In genomic region chr2:11829947-11830707, GRCh38 we compare ENCODE assay signal across 1 cellular context.
TF ChIP-seq lines count a peak whose summit lies in the region.

No MANE protein-coding gene starts in this region.

TF ChIP-seq in K562, 482 proteins besides CTCF, POLR2A, EP300 and RAD21 (continued from another document and continues in another):
- TF ChIP-seq HSF4 (CRISPR knock-in tag; IDR thresholded peaks at IDR 0.05; ENCODE audit: borderline replicate concordance) = no peak
- TF ChIP-seq RBM14 (IDR thresholded peaks at IDR 0.05; ENCODE audit: borderline replicate concordance, insufficient read depth, low read depth, low read length) = no peak
- TF ChIP-seq CEBPZ (IDR thresholded peaks at IDR 0.05; ENCODE audit: borderline replicate concordance, low read depth, low read length) = no peak
- no peak for TF ChIP-seq MAX (CRISPR knock-in tag; IDR thresholded peaks at IDR 0.05)
- peak; percentile 37 for TF ChIP-seq HDAC3 (IDR thresholded peaks at IDR 0.05; ENCODE audit: borderline replicate concordance, partially characterized antibody)
- no peak for TF ChIP-seq ZNF695 (CRISPR knock-in tag; IDR thresholded peaks at IDR 0.05)
- TF ChIP-seq ZNF75A (CRISPR knock-in tag; IDR thresholded peaks at IDR 0.05) = 0 out of 2 replicates have a peak, but pooled peaks have one; percentile 48
- TF ChIP-seq GABPA (tag; conservative IDR thresholded peaks at IDR 0.05; ENCODE audit: low read depth) = peak; percentile 71
- TF ChIP-seq DIDO1 (tag; IDR thresholded peaks at IDR 0.05; ENCODE audit: low read depth) = no peak
- no peak for TF ChIP-seq CREB5 (CRISPR knock-in tag; IDR thresholded peaks at IDR 0.05)
- TF ChIP-seq ZNF717 (CRISPR knock-in tag; IDR thresholded peaks at IDR 0.05) = no peak
- no peak for TF ChIP-seq BRF1 (IDR thresholded peaks at IDR 0.05; ENCODE audit: borderline replicate concordance, extremely low read depth, insufficient read length)
- peak; percentile 65 for TF ChIP-seq TRIM28 (IDR thresholded peaks at IDR 0.05)
- TF ChIP-seq PCBP2 (IDR thresholded peaks at IDR 0.05; ENCODE audit: low read depth, low read length, poor library complexity, severe bottlenecking) = no peak
- peak; percentile 32; the same call in 1 of the 2 replicates for TF ChIP-seq TARDBP (IDR thresholded peaks at IDR 0.05)
- no peak for TF ChIP-seq ZNF124 (CRISPR knock-in tag; IDR thresholded peaks at IDR 0.05)
- TF ChIP-seq, protein P1, sequence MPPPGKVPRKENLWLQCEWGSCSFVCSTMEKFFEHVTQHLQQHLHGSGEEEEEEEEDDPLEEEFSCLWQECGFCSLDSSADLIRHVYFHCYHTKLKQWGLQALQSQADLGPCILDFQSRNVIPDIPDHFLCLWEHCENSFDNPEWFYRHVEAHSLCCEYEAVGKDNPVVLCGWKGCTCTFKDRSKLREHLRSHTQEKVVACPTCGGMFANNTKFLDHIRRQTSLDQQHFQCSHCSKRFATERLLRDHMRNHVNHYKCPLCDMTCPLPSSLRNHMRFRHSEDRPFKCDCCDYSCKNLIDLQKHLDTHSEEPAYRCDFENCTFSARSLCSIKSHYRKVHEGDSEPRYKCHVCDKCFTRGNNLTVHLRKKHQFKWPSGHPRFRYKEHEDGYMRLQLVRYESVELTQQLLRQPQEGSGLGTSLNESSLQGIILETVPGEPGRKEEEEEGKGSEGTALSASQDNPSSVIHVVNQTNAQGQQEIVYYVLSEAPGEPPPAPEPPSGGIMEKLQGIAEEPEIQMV (tag; conservative IDR thresholded peaks at IDR 0.05; ENCODE audit: low read depth) = no peak
- TF ChIP-seq MAZ (CRISPR knock-in tag; conservative IDR thresholded peaks at IDR 0.05 in 1 of 2, IDR thresholded peaks at IDR 0.05 in 1 of 2) = peak; percentile 52 to 59; a peak in 1 of 4 replicates
- peak; percentile 46; the same call in 1 of the 2 replicates for TF ChIP-seq POLR2AphosphoS5 (IDR thresholded peaks at IDR 0.05; ENCODE audit: control insufficient read depth, insufficient read depth, low read depth, low read length)
- TF ChIP-seq ATF7 (IDR thresholded peaks at IDR 0.05) = peak; percentile 84
- TF ChIP-seq MAFG (tag; conservative IDR thresholded peaks at IDR 0.05) = no peak
- no peak for TF ChIP-seq ZNF174 (CRISPR knock-in tag; IDR thresholded peaks at IDR 0.05)
- peak in 1 of 2 experiments; percentile 53; a peak in 1 of 4 replicates for TF ChIP-seq ETV6 (IDR thresholded peaks at IDR 0.05; ENCODE audit: borderline replicate concordance in 1 of 2, low read depth in 2 of 2, low read length in 1 of 2)
- no peak for TF ChIP-seq ETV6 (CRISPR knock-in tag; IDR thresholded peaks at IDR 0.05; ENCODE audit: borderline replicate concordance)
- TF ChIP-seq, protein P2, sequence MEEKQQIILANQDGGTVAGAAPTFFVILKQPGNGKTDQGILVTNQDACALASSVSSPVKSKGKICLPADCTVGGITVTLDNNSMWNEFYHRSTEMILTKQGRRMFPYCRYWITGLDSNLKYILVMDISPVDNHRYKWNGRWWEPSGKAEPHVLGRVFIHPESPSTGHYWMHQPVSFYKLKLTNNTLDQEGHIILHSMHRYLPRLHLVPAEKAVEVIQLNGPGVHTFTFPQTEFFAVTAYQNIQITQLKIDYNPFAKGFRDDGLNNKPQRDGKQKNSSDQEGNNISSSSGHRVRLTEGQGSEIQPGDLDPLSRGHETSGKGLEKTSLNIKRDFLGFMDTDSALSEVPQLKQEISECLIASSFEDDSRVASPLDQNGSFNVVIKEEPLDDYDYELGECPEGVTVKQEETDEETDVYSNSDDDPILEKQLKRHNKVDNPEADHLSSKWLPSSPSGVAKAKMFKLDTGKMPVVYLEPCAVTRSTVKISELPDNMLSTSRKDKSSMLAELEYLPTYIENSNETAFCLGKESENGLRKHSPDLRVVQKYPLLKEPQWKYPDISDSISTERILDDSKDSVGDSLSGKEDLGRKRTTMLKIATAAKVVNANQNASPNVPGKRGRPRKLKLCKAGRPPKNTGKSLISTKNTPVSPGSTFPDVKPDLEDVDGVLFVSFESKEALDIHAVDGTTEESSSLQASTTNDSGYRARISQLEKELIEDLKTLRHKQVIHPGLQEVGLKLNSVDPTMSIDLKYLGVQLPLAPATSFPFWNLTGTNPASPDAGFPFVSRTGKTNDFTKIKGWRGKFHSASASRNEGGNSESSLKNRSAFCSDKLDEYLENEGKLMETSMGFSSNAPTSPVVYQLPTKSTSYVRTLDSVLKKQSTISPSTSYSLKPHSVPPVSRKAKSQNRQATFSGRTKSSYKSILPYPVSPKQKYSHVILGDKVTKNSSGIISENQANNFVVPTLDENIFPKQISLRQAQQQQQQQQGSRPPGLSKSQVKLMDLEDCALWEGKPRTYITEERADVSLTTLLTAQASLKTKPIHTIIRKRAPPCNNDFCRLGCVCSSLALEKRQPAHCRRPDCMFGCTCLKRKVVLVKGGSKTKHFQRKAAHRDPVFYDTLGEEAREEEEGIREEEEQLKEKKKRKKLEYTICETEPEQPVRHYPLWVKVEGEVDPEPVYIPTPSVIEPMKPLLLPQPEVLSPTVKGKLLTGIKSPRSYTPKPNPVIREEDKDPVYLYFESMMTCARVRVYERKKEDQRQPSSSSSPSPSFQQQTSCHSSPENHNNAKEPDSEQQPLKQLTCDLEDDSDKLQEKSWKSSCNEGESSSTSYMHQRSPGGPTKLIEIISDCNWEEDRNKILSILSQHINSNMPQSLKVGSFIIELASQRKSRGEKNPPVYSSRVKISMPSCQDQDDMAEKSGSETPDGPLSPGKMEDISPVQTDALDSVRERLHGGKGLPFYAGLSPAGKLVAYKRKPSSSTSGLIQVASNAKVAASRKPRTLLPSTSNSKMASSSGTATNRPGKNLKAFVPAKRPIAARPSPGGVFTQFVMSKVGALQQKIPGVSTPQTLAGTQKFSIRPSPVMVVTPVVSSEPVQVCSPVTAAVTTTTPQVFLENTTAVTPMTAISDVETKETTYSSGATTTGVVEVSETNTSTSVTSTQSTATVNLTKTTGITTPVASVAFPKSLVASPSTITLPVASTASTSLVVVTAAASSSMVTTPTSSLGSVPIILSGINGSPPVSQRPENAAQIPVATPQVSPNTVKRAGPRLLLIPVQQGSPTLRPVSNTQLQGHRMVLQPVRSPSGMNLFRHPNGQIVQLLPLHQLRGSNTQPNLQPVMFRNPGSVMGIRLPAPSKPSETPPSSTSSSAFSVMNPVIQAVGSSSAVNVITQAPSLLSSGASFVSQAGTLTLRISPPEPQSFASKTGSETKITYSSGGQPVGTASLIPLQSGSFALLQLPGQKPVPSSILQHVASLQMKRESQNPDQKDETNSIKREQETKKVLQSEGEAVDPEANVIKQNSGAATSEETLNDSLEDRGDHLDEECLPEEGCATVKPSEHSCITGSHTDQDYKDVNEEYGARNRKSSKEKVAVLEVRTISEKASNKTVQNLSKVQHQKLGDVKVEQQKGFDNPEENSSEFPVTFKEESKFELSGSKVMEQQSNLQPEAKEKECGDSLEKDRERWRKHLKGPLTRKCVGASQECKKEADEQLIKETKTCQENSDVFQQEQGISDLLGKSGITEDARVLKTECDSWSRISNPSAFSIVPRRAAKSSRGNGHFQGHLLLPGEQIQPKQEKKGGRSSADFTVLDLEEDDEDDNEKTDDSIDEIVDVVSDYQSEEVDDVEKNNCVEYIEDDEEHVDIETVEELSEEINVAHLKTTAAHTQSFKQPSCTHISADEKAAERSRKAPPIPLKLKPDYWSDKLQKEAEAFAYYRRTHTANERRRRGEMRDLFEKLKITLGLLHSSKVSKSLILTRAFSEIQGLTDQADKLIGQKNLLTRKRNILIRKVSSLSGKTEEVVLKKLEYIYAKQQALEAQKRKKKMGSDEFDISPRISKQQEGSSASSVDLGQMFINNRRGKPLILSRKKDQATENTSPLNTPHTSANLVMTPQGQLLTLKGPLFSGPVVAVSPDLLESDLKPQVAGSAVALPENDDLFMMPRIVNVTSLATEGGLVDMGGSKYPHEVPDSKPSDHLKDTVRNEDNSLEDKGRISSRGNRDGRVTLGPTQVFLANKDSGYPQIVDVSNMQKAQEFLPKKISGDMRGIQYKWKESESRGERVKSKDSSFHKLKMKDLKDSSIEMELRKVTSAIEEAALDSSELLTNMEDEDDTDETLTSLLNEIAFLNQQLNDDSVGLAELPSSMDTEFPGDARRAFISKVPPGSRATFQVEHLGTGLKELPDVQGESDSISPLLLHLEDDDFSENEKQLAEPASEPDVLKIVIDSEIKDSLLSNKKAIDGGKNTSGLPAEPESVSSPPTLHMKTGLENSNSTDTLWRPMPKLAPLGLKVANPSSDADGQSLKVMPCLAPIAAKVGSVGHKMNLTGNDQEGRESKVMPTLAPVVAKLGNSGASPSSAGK (IDR thresholded peaks at IDR 0.05) = no peak
- no peak for TF ChIP-seq ZNF407 (IDR thresholded peaks at IDR 0.05; ENCODE audit: low read depth)
- TF ChIP-seq PYGO2 (tag; IDR thresholded peaks at IDR 0.05) = no peak
- TF ChIP-seq HNRNPUL1 (IDR thresholded peaks at IDR 0.05; ENCODE audit: low read length) = no peak
- peak; percentile 92 for TF ChIP-seq ARID1B (IDR thresholded peaks at IDR 0.05)
- no peak for TF ChIP-seq CHD4 (IDR thresholded peaks at IDR 0.05; ENCODE audit: insufficient read depth, insufficient replicate concordance, low read depth, low read length, poor library complexity, severe bottlenecking)
